Comparison of ENCODE assay signal across 36 cellular contexts in genomic region chr11:44338031-44338430, GRCh38. TPM values are rescaled to one million over a fixed set of nuclear protein-coding genes. Genes with fewer than 3 reads are reported as not detected.
"Had no signal": no experiment of that assay in that cellular context is flagged by ENCODE, and none has a peak within 500 bp of the region (broad histone marks: within the 10 kb centered on the region; RNA-seq: fewer than 3 reads in every experiment).

No MANE protein-coding gene starts in this region.

- H3K4me1 Mint-ChIP-seq: central memory CD8-positive, alpha-beta T cell; endodermal cell; stimulated activated memory B cell treated with anti-CD40 and anti-IgM and Interleukin-4, amounts not matched to agents 10 μg/mL and 1 μg/mL and 100 μg/mL, for 72 hours had no signal

- H3K27ac ChIP-seq: colonic mucosa, epithelial cell of prostate, gastrocnemius medialis, heart left ventricle, neural progenitor cell, psoas muscle, right lobe of liver, testis, tibial artery, vagina had no signal

- H3K4me3 ChIP-seq: colonic mucosa, gastrocnemius medialis, heart left ventricle, mucosa of descending colon, neural progenitor cell, psoas muscle, right lobe of liver, smooth muscle cell, testis, tibial artery, vagina had no signal

- H3K27ac Mint-ChIP-seq: dendritic cell treated with granulocyte-macrophage colony-stimulating factor and Interleukin-4, amounts not matched to agents 40 ng/mL and 50 ng/mL, for 4 days; endodermal cell; mesothelial cell of epicardium; natural killer cell treated with Interleukin-12 subunit alpha and Interleukin-12 subunit beta and Interleukin-15 and Interleukin-18, amount 100 ng/mL, for 72 hours; neural progenitor cell; stimulated activated memory B cell treated with anti-CD40 and anti-IgM and Interleukin-4, amounts not matched to agents 10 μg/mL and 1 μg/mL and 100 μg/mL, for 72 hours had no signal

- H3K9me3 ChIP-seq: colonic mucosa, gastrocnemius medialis, heart left ventricle, mucosa of descending colon, psoas muscle, right lobe of liver, testis, tibial artery, vagina had no signal

- ATAC-seq: esophagus mucosa; gastrocnemius medialis; heart left ventricle; left lobe of liver; mucosa of descending colon; natural killer cell treated with Interleukin-12 subunit alpha and Interleukin-12 subunit beta and Interleukin-15 and Interleukin-18, amount 100 ng/mL, for 72 hours; psoas muscle; right lobe of liver; stimulated activated memory B cell treated with anti-CD40 and anti-IgM and Interleukin-4, amounts not matched to agents 10 μg/mL and 1 μg/mL and 100 μg/mL, for 72 hours; stimulated activated naive CD8-positive, alpha-beta T cell treated with anti-CD3 and anti-CD28 coated beads, Interleukin-15, Interleukin-2, amounts not matched to agents 100 U/mL and 50 U/mL, for 24 hours had no signal

- H3K9me3 Mint-ChIP-seq: central memory CD8-positive, alpha-beta T cell; dendritic cell treated with granulocyte-macrophage colony-stimulating factor and Interleukin-4, amounts not matched to agents 40 ng/mL and 50 ng/mL, for 4 days; endodermal cell; mesothelial cell of epicardium; naive B cell; natural killer cell treated with Interleukin-12 subunit alpha and Interleukin-12 subunit beta and Interleukin-15 and Interleukin-18, amount 100 ng/mL, for 72 hours; neural progenitor cell; stimulated activated memory B cell treated with anti-CD40 and anti-IgM and Interleukin-4, amounts not matched to agents 10 μg/mL and 1 μg/mL and 100 μg/mL, for 72 hours had no signal

- H3K36me3 Mint-ChIP-seq: mesothelial cell of epicardium; naive B cell; natural killer cell treated with Interleukin-12 subunit alpha and Interleukin-12 subunit beta and Interleukin-15 and Interleukin-18, amount 100 ng/mL, for 72 hours; neural progenitor cell; stimulated activated memory B cell treated with anti-CD40 and anti-IgM and Interleukin-4, amounts not matched to agents 10 μg/mL and 1 μg/mL and 100 μg/mL, for 72 hours had no signal

- H3K36me3 ChIP-seq: colonic mucosa, gastrocnemius medialis, heart left ventricle, neural progenitor cell, right lobe of liver, tibial artery, vagina had no signal

- H3K27me3 ChIP-seq: testis had no signal

- H3K4me3 Mint-ChIP-seq: central memory CD8-positive, alpha-beta T cell; dendritic cell treated with granulocyte-macrophage colony-stimulating factor and Interleukin-4, amounts not matched to agents 40 ng/mL and 50 ng/mL, for 4 days; endodermal cell; mesothelial cell of epicardium; naive B cell; natural killer cell treated with Interleukin-12 subunit alpha and Interleukin-12 subunit beta and Interleukin-15 and Interleukin-18, amount 100 ng/mL, for 72 hours; neural progenitor cell; stimulated activated memory B cell treated with anti-CD40 and anti-IgM and Interleukin-4, amounts not matched to agents 10 μg/mL and 1 μg/mL and 100 μg/mL, for 72 hours had no signal

- DNase-seq: colonic mucosa; effector CD8-positive, alpha-beta T cell; endodermal cell; foreskin fibroblast; gastrocnemius medialis; heart left ventricle; kidney; mesenchymal stem cell; mucosa of descending colon; naive B cell; nucleus accumbens; psoas muscle; right lobe of liver; stimulated activated CD4-positive, alpha-beta T cell treated with anti-CD3 and anti-CD28 coated beads, Interleukin-12 subunit alpha, Interleukin-12 subunit beta, amount 100 ng/mL, for 4 hours; stimulated activated CD4-positive, alpha-beta T cell treated with anti-CD3 and anti-CD28 coated beads, Interleukin-1b, Interleukin-23, amount 100 ng/mL, for 48 hours; stimulated activated CD4-positive, alpha-beta T cell treated with anti-CD3 and anti-CD28 coated beads, Interleukin-4, amount 100 ng/mL, for 24 hours; stimulated activated naive CD8-positive, alpha-beta T cell treated with anti-CD3 and anti-CD28 coated beads, Interleukin-15, Interleukin-2, amounts not matched to agents 100 U/mL and 50 U/mL, for 24 hours; substantia nigra; testis; tibial artery had no signal

- H3K4me1 ChIP-seq: colonic mucosa, gastrocnemius medialis, psoas muscle, right lobe of liver, testis, tibial artery, vagina had no signal

RNA-seq across cellular contexts. Expression of gene ALX4, which starts 28.1 kb away (rescaled TPM):
- total RNA-seq: chondrocyte; colonic mucosa; endodermal cell; esophagus mucosa; left lobe of liver; lung microvascular endothelial cell; mucosa of descending colon; natural killer cell treated with Interleukin-12 subunit alpha and Interleukin-12 subunit beta and Interleukin-15 and Interleukin-18, amount 100 ng/mL, for 72 hours; osteocyte; renal cortical epithelial cell; right lobe of liver; smooth muscle cell; ureter; vagina had no signal
